In the genomic region with DNA sequence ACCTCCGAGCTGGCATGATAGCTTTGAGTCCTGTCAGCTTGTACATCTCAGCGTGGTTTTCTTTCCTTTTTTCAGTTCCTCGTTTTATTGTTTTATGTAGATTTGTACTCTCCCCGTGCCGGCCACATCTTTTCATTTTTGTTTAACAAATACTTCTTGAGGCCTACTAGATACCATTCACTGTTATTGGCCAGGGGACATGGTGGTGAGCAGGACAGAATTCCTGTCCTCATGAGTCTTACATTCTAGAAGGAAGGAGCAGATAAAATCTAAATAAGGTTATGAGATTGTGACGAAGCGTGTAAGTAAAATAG, we compare ENCODE assay signal across 8 cellular contexts. TPM values are rescaled to one million over a fixed set of nuclear protein-coding genes. Genes with fewer than 3 reads are reported as not detected.
DNase-seq lines count a peak whose midpoint lies in the region; ATAC-seq and TF ChIP-seq lines count a peak whose summit lies in the region.

No MANE protein-coding gene starts in this region.

- peak overlapping the region; percentile 76 to 80 for H3K9ac ChIP-seq in duodenal mucosa (ENCODE audit: low read depth in 1 of 2, low read length in 2 of 2)

- H3K4me3 ChIP-seq in GM12865 (ENCODE audit: low read depth, low read length) (peak overlapping the region; percentile 69), MG63 (peak overlapping the region; percentile 86), duodenal mucosa (ENCODE audit: low read depth in 1 of 2, low read length in 2 of 2) (peak overlapping the region; percentile 83 to 98), osteoblast (ENCODE audit: insufficient read depth, low read length) (peak overlapping the region; percentile 82)

- H3K27ac ChIP-seq in duodenal mucosa (ENCODE audit: low read depth, low read length) (peak overlapping the region; percentile 91), osteoblast (ENCODE audit: low read depth, low read length) (peak overlapping the region; percentile 97)

- no peaks in the 10 kb centered on the region for H3K27me3 ChIP-seq in MG63
- H3K27me3 ChIP-seq in duodenal mucosa (ENCODE audit: control insufficient read depth in 1 of 2, insufficient read depth in 2 of 2, low read length in 2 of 2), result no peaks in the 10 kb centered on the region
- H3K27me3 ChIP-seq in osteoblast (ENCODE audit: insufficient read depth, low read length), result no peaks in the 10 kb centered on the region

- H3K9me3 ChIP-seq in MG63 (no peaks in the 10 kb centered on the region), duodenal mucosa (ENCODE audit: control insufficient read depth in 1 of 2, low read length in 2 of 2) (no peaks in the 10 kb centered on the region), osteoblast (ENCODE audit: low read depth, low read length) (no peaks in the 10 kb centered on the region)

- no peak overlapping the region for H2AFZ ChIP-seq in osteoblast (ENCODE audit: low read length)

- no peak for TF ChIP-seq CTCF in GM12865 (IDR thresholded peaks at IDR 0.05; ENCODE audit: insufficient read depth, low read depth, low read length, missing control alignments)
- no peak for TF ChIP-seq CTCF in osteoblast (IDR thresholded peaks at IDR 0.05; ENCODE audit: extremely low read depth, low read depth, low read length)

- H3K4me2 ChIP-seq in osteoblast (ENCODE audit: insufficient read depth, low read length), result peak overlapping the region; percentile 84

- H3K79me2 ChIP-seq in osteoblast (ENCODE audit: insufficient read depth, low read length), result peaks cover 73% of the 10 kb centered on the region

- ATAC-seq in GM21576 (IDR thresholded peaks at IDR 0.05; ENCODE audit: unreplicated experiment), result peak; percentile 32

- DNase-seq in GM12865 (ENCODE audit: low read depth), result peak; percentile 89
- no peak for DNase-seq in MG63
- DNase-seq in osteoblast (ENCODE audit: insufficient read length, low spot score, missing footprints), result no peak
- DNase-seq in NCI-H146 treated with DMSO at 0.1 percent for 48 hours (lab: John Stamatoyannopoulos, UW; ENCODE audit: unreplicated experiment), result no peak
- DNase-seq in retina, result no peak
- no peak for DNase-seq in activated CD4-positive, alpha-beta T cell treated with anti-CD3 and anti-CD28 coated beads for 1 hour

- H4K20me1 ChIP-seq in osteoblast (ENCODE audit: insufficient read depth, low read length), result peaks cover 43% of the 10 kb centered on the region

- H3K36me3 ChIP-seq in MG63, result peaks cover 26% of the 10 kb centered on the region
- H3K36me3 ChIP-seq in duodenal mucosa (ENCODE audit: control insufficient read depth in 1 of 2, insufficient read depth in 2 of 2, low read length in 2 of 2), result no peaks in the 10 kb centered on the region
- H3K36me3 ChIP-seq in osteoblast (ENCODE audit: insufficient read depth, low read length), result peaks cover 15% of the 10 kb centered on the region

- H3K4me1 ChIP-seq in duodenal mucosa (ENCODE audit: control insufficient read depth in 1 of 2, insufficient read depth in 2 of 2, low read length in 2 of 2) (peaks cover 36 to 39% of the 10 kb centered on the region in 2 donors), osteoblast (ENCODE audit: insufficient read depth, low read length) (peaks cover 31% of the 10 kb centered on the region)

RNA-seq across cellular contexts. Expression of a gene that starts 1.2 kb away (rescaled TPM):
- total RNA-seq in MG63 (2014; rRNA removed; shearing (Covaris generic); ENCODE audit: low replicate concordance), result 35.9 and 48.5 TPM in 2 replicates
- 118 and 121 TPM in 2 replicates for total RNA-seq in osteoblast
